ENCODE assay signal across 1 cellular context in the genomic region with DNA sequence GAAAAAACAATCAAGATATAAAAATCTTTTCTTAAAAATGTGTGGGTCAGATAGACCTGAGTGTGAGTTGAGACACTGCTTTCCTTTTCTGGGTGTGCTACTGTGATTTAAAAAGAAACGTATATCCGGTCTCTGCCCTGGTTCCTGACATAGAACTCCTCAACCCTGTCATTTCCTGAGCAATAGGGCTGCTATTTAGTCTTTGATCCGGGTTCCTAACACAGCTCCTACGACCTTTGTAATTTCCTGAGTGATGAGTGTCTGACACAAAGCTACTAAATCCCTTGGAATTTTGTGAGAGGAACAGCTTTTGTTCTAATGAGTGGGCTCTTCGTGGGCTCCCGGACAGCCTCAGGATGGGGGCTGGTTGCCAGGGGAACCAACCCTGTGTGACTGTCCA.
TF ChIP-seq lines count a peak whose summit lies in the region.

No MANE protein-coding gene starts in this region.

TF ChIP-seq in WTC11, 78 proteins besides CTCF, POLR2A, EP300 and RAD21 (continued from another document):
- no peak for TF ChIP-seq NR2C2 (CRISPR knock-in tag; IDR thresholded peaks at IDR 0.05)
- TF ChIP-seq, protein P1, sequence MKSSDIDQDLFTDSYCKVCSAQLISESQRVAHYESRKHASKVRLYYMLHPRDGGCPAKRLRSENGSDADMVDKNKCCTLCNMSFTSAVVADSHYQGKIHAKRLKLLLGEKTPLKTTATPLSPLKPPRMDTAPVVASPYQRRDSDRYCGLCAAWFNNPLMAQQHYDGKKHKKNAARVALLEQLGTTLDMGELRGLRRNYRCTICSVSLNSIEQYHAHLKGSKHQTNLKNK (CRISPR knock-in tag; IDR thresholded peaks at IDR 0.05) = no peak
- TF ChIP-seq RELA (CRISPR knock-in tag; IDR thresholded peaks at IDR 0.05; ENCODE audit: borderline replicate concordance) = no peak
TF ChIP-seq in WTC11: peak in this region for 0.
